Comparison of ENCODE assay signal across 22 cellular contexts in the genomic region with DNA sequence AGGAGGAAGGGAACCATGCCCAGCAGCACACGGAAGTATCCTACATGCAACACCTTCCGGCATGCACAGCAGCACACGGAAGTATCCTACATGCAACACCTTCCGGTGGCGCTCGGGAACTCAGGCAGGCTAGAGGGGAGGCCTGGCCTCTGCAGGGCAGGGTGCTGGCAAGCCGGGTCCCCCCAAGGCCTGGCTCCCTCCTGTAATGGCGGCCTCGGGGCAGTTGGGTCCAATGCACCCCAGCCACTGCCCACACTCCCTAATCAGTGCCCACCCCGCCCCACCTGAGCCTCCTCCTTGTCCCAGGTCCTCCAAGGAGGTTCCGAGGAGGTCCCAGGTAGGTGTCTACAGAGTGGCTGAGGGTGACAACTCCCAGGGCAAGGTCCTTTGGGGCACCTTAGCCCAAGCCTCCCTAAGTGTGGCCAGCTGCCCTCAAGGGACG. TPM values are rescaled to one million over a fixed set of nuclear protein-coding genes. Genes with fewer than 3 reads are reported as not detected.
DNase-seq lines count a peak whose midpoint lies in the region; ATAC-seq and TF ChIP-seq lines count a peak whose summit lies in the region.
"Had no signal": no experiment of that assay in that cellular context is flagged by ENCODE, and none has a peak within 500 bp of the region (broad histone marks: within the 10 kb centered on the region; RNA-seq: fewer than 3 reads in every experiment).

No MANE protein-coding gene starts in this region.

- CTCF ChIA-PET in activated naive CD4-positive, alpha-beta T cell treated with anti-CD3 and anti-CD28 coated beads, Interleukin-2, amount 10 ng/mL, durations not matched to agents 7 days and 5 days (lab: Charles Lee), result no interaction called here

- no peak for TF ChIP-seq CTCF in left ventricle myocardium inferior (IDR thresholded peaks at IDR 0.05; ENCODE audit: borderline replicate concordance)
- TF ChIP-seq CTCF in right atrium auricular region (IDR thresholded peaks at IDR 0.05), result no peak
- TF ChIP-seq CTCF in osteoblast (IDR thresholded peaks at IDR 0.05; ENCODE audit: extremely low read depth, low read depth, low read length), result no peak

- no peaks in the 10 kb centered on the region for H3K27me3 ChIP-seq in left ventricle myocardium inferior (ENCODE audit: low read depth)
- H3K27me3 ChIP-seq in right atrium auricular region, result no peaks in the 10 kb centered on the region
- no peaks in the 10 kb centered on the region for H3K27me3 ChIP-seq in osteoblast (ENCODE audit: insufficient read depth, low read length)
- H3K27me3 ChIP-seq: transverse colon had no signal

- H3K9me3 Mint-ChIP-seq in activated naive CD4-positive, alpha-beta T cell treated with anti-CD3 and anti-CD28 coated beads, Interleukin-2, amount 10 ng/mL, durations not matched to agents 7 days and 5 days, result no peaks in the 10 kb centered on the region
- H3K9me3 Mint-ChIP-seq: HFFc6; stimulated activated naive CD8-positive, alpha-beta T cell treated with anti-CD3 and anti-CD28 coated beads, Interleukin-15, amount 100 ng/mL, for 72 hours had no signal

- intact Hi-C loops in left ventricle myocardium inferior (cut with micrococcal nuclease), result no loop called here
- intact Hi-C loops in left cardiac atrium (cut with DNase I), result no loop called here

- H3K36me3 ChIP-seq in left ventricle myocardium inferior (no peaks in the 10 kb centered on the region), right atrium auricular region (no peaks in the 10 kb centered on the region), osteoblast (ENCODE audit: insufficient read depth, low read length) (no peaks in the 10 kb centered on the region)
- H3K36me3 ChIP-seq: transverse colon had no signal

- H3K4me2 ChIP-seq in osteoblast (ENCODE audit: insufficient read depth, low read length), result no peak overlapping the region

- no peaks in the 10 kb centered on the region for H3K27me3 Mint-ChIP-seq in activated naive CD4-positive, alpha-beta T cell treated with anti-CD3 and anti-CD28 coated beads, Interleukin-2, amount 10 ng/mL, durations not matched to agents 7 days and 5 days
- H3K27me3 Mint-ChIP-seq: stimulated activated naive CD8-positive, alpha-beta T cell treated with anti-CD3 and anti-CD28 coated beads, Interleukin-15, amount 100 ng/mL, for 72 hours had no signal

- no peaks in the 10 kb centered on the region for H4K20me1 ChIP-seq in osteoblast (ENCODE audit: insufficient read depth, low read length)

- DNase-seq in left ventricle myocardium inferior (peak; percentile 10), left cardiac atrium (no peak), right atrium auricular region (ENCODE audit: low spot score) (peak; percentile 56), osteoblast (ENCODE audit: insufficient read length, low spot score, missing footprints) (peak; percentile 84), NCI-H2081 treated with DMSO at 0.1 percent for 48 hours (lab: John Stamatoyannopoulos, UW) (no peak)
- no peak for DNase-seq in activated naive CD4-positive, alpha-beta T cell treated with anti-CD3 and anti-CD28 coated beads, Interleukin-2, amount 10 ng/mL, durations not matched to agents 7 days and 5 days
- DNase-seq: ACHN; activated CD4-positive, alpha-beta T cell treated with anti-CD3 and anti-CD28 coated beads for 48 hours; C1 segment of cervical spinal cord; cortex of kidney; HFFc6; NCI-H1105 treated with DMSO at 0.1 percent for 48 hours; NCI-H446 treated with DMSO at 0.1 percent for 48 hours; NK-92 treated with Interleukin-12 subunit alpha and Interleukin-12 subunit beta, amount 100 ng/mL, for 24 hours; nucleus accumbens; stimulated activated naive CD8-positive, alpha-beta T cell treated with anti-CD3 and anti-CD28 coated beads, Interleukin-15, amount 100 ng/mL, for 72 hours had no signal

- no peaks in the 10 kb centered on the region for H3K36me3 Mint-ChIP-seq in activated naive CD4-positive, alpha-beta T cell treated with anti-CD3 and anti-CD28 coated beads, Interleukin-2, amount 10 ng/mL, durations not matched to agents 7 days and 5 days

- no peak overlapping the region for H3K4me3 Mint-ChIP-seq in activated naive CD4-positive, alpha-beta T cell treated with anti-CD3 and anti-CD28 coated beads, Interleukin-2, amount 10 ng/mL, durations not matched to agents 7 days and 5 days
- H3K4me3 Mint-ChIP-seq: HFFc6; stimulated activated naive CD8-positive, alpha-beta T cell treated with anti-CD3 and anti-CD28 coated beads, Interleukin-15, amount 100 ng/mL, for 72 hours had no signal

- peaks cover 40% of the 10 kb centered on the region for H3K4me1 ChIP-seq in left ventricle myocardium inferior
- H3K4me1 ChIP-seq in right atrium auricular region, result peaks cover 0 to 20% of the 10 kb centered on the region in 2 donors
- peaks cover 16% of the 10 kb centered on the region for H3K4me1 ChIP-seq in osteoblast (ENCODE audit: insufficient read depth, low read length)

- no peaks in the 10 kb centered on the region for H3K79me2 ChIP-seq in osteoblast (ENCODE audit: insufficient read depth, low read length)

- H3K27ac Mint-ChIP-seq in activated naive CD4-positive, alpha-beta T cell treated with anti-CD3 and anti-CD28 coated beads, Interleukin-2, amount 10 ng/mL, durations not matched to agents 7 days and 5 days, result no peak overlapping the region
- H3K27ac Mint-ChIP-seq: HFFc6; stimulated activated naive CD8-positive, alpha-beta T cell treated with anti-CD3 and anti-CD28 coated beads, Interleukin-15, amount 100 ng/mL, for 72 hours had no signal

- ATAC-seq in left cardiac atrium, result no peak
- no peak for ATAC-seq in GM19455 (IDR thresholded peaks at IDR 0.05; ENCODE audit: unreplicated experiment)
- no peak for ATAC-seq in HG03442 (IDR thresholded peaks at IDR 0.05; ENCODE audit: unreplicated experiment)
- ATAC-seq: stimulated activated naive CD8-positive, alpha-beta T cell treated with anti-CD3 and anti-CD28 coated beads, Interleukin-15, amount 100 ng/mL, for 72 hours had no signal

- no peak overlapping the region for H2AFZ ChIP-seq in osteoblast (ENCODE audit: low read length)

- no peak overlapping the region for H3K4me3 ChIP-seq in left ventricle myocardium inferior
- H3K4me3 ChIP-seq in right atrium auricular region, result no peak overlapping the region
- H3K4me3 ChIP-seq in osteoblast (ENCODE audit: insufficient read depth, low read length), result no peak overlapping the region
- H3K4me3 ChIP-seq: transverse colon had no signal

- H3K27ac ChIP-seq in left ventricle myocardium inferior (replicated peaks) (no peak overlapping the region), right atrium auricular region (no peak overlapping the region), osteoblast (ENCODE audit: low read depth, low read length) (no peak overlapping the region)
- H3K27ac ChIP-seq: transverse colon had no signal

- H3K9me3 ChIP-seq in left ventricle myocardium inferior (replicated peaks) (no peaks in the 10 kb centered on the region), right atrium auricular region (no peaks in the 10 kb centered on the region), osteoblast (ENCODE audit: low read depth, low read length) (no peaks in the 10 kb centered on the region)
- H3K9me3 ChIP-seq: transverse colon had no signal

- no peaks in the 10 kb centered on the region for H3K4me1 Mint-ChIP-seq in activated naive CD4-positive, alpha-beta T cell treated with anti-CD3 and anti-CD28 coated beads, Interleukin-2, amount 10 ng/mL, durations not matched to agents 7 days and 5 days
- H3K4me1 Mint-ChIP-seq: stimulated activated naive CD8-positive, alpha-beta T cell treated with anti-CD3 and anti-CD28 coated beads, Interleukin-15, amount 100 ng/mL, for 72 hours had no signal

RNA-seq across cellular contexts. Expression of a gene that starts 33.5 kb away (rescaled TPM):
- total RNA-seq in left ventricle myocardium inferior (6.1 TPM), left cardiac atrium (10 to 100 TPM; 12.2 to 31.9 TPM), right atrium auricular region (10 to 100 TPM in 1 of 2 donors, 1 to 10 TPM in 1; 9.9 to 16.4 TPM), osteoblast (94.8 and 127 TPM in 2 replicates)

RNA-seq across cellular contexts. Expression of a gene that starts 58.7 kb away (rescaled TPM):
- total RNA-seq in left ventricle myocardium inferior, result not detected
- not detected for total RNA-seq in left cardiac atrium
- not detected for total RNA-seq in right atrium auricular region
- under 0.01 TPM in 2 replicates for total RNA-seq in osteoblast
- total RNA-seq: endothelial cell of umbilical vein; HFFc6; SK-MEL-5; T-helper 1 cell treated with Interleukin-12 subunit alpha and Interleukin-12 subunit beta and Interleukin-4 antibody, amounts not matched to agents 30 ng/mL and 1 ng/mL, for 36 hours; transverse colon had no signal

Comparison
In these comparisons a context has a peak if more than half of its experiments do, and no peak if none do; other contexts are left out.
1. DNase-seq: peak in left ventricle myocardium inferior (single experiment), right atrium auricular region (single experiment) and osteoblast (single experiment); none in left cardiac atrium (single experiment), NCI-H2081 treated with DMSO at 0.1 percent for 48 hours (single experiment) and activated naive CD4-positive, alpha-beta T cell treated with anti-CD3 and anti-CD28 coated beads, Interleukin-2, amount 10 ng/mL, durations not matched to agents 7 days and 5 days (single experiment).